1 cellular context compared by ENCODE assay signal in the genomic region with DNA sequence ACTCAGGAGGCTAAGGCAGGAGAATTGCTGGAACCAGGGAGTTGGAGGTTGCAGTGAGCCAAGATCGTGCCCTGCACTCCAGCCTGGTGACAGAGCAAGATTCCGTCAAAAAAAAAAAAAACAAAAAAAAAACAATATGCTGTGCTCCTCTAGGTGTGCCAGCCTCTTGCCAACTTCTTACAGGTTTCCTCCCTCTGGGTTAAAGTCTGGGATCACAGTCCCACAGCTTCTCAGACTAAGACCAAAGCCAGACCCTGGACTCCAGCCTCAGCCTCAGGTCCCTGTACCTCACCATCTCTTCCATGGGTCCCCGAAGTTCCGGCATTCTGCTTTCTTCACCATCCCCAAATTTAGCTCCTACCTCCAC.
TF ChIP-seq lines count a peak whose summit lies in the region.

No MANE protein-coding gene starts in this region.

TF ChIP-seq in H1, 55 proteins besides CTCF, POLR2A, EP300 and RAD21 (continued from another document):
- TF ChIP-seq RBBP5 (IDR thresholded peaks at IDR 0.05; ENCODE audit: borderline replicate concordance, low read depth, low read length): no peak
- TF ChIP-seq, protein P1, sequence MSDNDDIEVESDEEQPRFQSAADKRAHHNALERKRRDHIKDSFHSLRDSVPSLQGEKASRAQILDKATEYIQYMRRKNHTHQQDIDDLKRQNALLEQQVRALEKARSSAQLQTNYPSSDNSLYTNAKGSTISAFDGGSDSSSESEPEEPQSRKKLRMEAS (IDR thresholded peaks at IDR 0.05): no peak
- no peak for TF ChIP-seq KDM1A (IDR thresholded peaks at IDR 0.05; ENCODE audit: borderline replicate concordance, low read length)
- TF ChIP-seq RFX5 (IDR thresholded peaks at IDR 0.05; ENCODE audit: borderline replicate concordance, low read depth, low read length): no peak
- TF ChIP-seq, protein P2, sequence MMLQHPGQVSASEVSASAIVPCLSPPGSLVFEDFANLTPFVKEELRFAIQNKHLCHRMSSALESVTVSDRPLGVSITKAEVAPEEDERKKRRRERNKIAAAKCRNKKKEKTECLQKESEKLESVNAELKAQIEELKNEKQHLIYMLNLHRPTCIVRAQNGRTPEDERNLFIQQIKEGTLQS (IDR thresholded peaks at IDR 0.05; ENCODE audit: insufficient read depth, low read depth, low read length): no peak
- TF ChIP-seq JUN (IDR thresholded peaks at IDR 0.05; ENCODE audit: low read depth, low read length): no peak
- TF ChIP-seq RNF2 (IDR thresholded peaks at IDR 0.05; ENCODE audit: borderline replicate concordance, low read depth, low read length, missing control alignments, poor library complexity, severe bottlenecking): no peak
- no peak for TF ChIP-seq SP4 (IDR thresholded peaks at IDR 0.05; ENCODE audit: low read length)
- TF ChIP-seq SUZ12 (IDR thresholded peaks at IDR 0.05; ENCODE audit: low read length): no peak
- TF ChIP-seq PHF8 (conservative IDR thresholded peaks at IDR 0.05; ENCODE audit: low read depth, low read length): no peak
- no peak for TF ChIP-seq SP1 (IDR thresholded peaks at IDR 0.05; ENCODE audit: low read depth, low read length)
- no peak for TF ChIP-seq CHD1 (IDR thresholded peaks at IDR 0.05; ENCODE audit: low read depth, low read length)
- TF ChIP-seq GTF2F1 (IDR thresholded peaks at IDR 0.05; ENCODE audit: borderline replicate concordance, low read depth, low read length): no peak
- no peak for TF ChIP-seq MAFK (IDR thresholded peaks at IDR 0.05; ENCODE audit: low read depth, low read length)
- TF ChIP-seq, protein P3, sequence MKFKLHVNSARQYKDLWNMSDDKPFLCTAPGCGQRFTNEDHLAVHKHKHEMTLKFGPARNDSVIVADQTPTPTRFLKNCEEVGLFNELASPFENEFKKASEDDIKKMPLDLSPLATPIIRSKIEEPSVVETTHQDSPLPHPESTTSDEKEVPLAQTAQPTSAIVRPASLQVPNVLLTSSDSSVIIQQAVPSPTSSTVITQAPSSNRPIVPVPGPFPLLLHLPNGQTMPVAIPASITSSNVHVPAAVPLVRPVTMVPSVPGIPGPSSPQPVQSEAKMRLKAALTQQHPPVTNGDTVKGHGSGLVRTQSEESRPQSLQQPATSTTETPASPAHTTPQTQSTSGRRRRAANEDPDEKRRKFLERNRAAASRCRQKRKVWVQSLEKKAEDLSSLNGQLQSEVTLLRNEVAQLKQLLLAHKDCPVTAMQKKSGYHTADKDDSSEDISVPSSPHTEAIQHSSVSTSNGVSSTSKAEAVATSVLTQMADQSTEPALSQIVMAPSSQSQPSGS (IDR thresholded peaks at IDR 0.05; ENCODE audit: low read length): no peak
- no peak for TF ChIP-seq TCF12 (IDR thresholded peaks at IDR 0.05; ENCODE audit: low read depth, low read length)
- no peak for TF ChIP-seq BCL11A (IDR thresholded peaks at IDR 0.05; ENCODE audit: low read depth in 2 of 2, low read length in 2 of 2)
TF ChIP-seq in H1: peak in this region for 0.
